Comparison of ENCODE assay signal across 21 cellular contexts in the genomic region with DNA sequence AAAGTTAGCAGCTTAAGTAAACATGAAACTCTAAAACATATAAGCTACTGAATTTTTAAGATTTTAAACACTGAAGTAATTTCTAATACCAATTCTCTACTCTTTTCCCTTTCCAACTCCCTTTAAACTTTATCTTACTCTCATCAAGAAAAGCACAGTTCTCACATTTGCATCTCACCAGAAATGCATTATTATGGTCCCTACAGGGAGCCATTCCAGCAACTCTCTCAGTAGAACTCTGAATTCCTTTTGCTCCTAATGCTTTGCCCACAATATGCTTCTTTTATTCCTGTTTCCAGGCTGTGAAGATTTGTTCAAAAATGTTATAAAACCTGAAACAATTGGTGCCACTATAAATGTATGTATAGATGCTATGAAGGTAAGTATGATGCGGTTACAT.
"Had no signal": no experiment of that assay in that cellular context is flagged by ENCODE, and none has a peak within 500 bp of the region (broad histone marks: within the 10 kb centered on the region; RNA-seq: fewer than 3 reads in every experiment).

No MANE protein-coding gene starts in this region.

- H3K9me3 ChIP-seq: neutrophil, spleen, tibial artery, upper lobe of left lung, vagina had no signal

- H3K27me3 ChIP-seq: dorsolateral prefrontal cortex, heart right ventricle, neutrophil, spleen, tibial artery, upper lobe of left lung, vagina had no signal

- H3K27ac Mint-ChIP-seq: naive B cell; stimulated activated memory B cell treated with anti-CD40 and anti-IgM and Interleukin-4, amounts not matched to agents 10 μg/mL and 1 μg/mL and 100 μg/mL, for 72 hours; stimulated activated naive CD8-positive, alpha-beta T cell treated with anti-CD3 and anti-CD28 coated beads, Interleukin-15, Interleukin-2, amounts not matched to agents 100 ng/mL and 50 ng/mL, for 24 hours had no signal

- H3K36me3 ChIP-seq: heart right ventricle, neutrophil, spleen, upper lobe of left lung, vagina had no signal

- DNase-seq: cortex of kidney; dorsolateral prefrontal cortex; effector CD8-positive, alpha-beta T cell; heart right ventricle; hypothalamus; left colon; left ventricle myocardium superior; mesenchymal stem cell; naive B cell; spleen; stimulated activated CD4-positive, alpha-beta T cell treated with anti-CD3 and anti-CD28 coated beads, Interleukin-15, amount 100 ng/mL, for 24 hours; stimulated activated CD4-positive, alpha-beta T cell treated with anti-CD3 and anti-CD28 coated beads, Interleukin-1b, Interleukin-23, amount 100 ng/mL, for 48 hours; stimulated activated CD4-positive, alpha-beta T cell treated with anti-CD3 and anti-CD28 coated beads, Interleukin-4, amount 100 ng/mL, for 24 hours; tibial artery; upper lobe of left lung had no signal

- H3K27me3 Mint-ChIP-seq: naive B cell; stimulated activated memory B cell treated with anti-CD40 and anti-IgM and Interleukin-4, amounts not matched to agents 10 μg/mL and 1 μg/mL and 100 μg/mL, for 72 hours; stimulated activated naive CD8-positive, alpha-beta T cell treated with anti-CD3 and anti-CD28 coated beads, Interleukin-15, Interleukin-2, amounts not matched to agents 100 ng/mL and 50 ng/mL, for 24 hours had no signal

- H3K4me1 Mint-ChIP-seq: naive B cell; nephron; stimulated activated memory B cell treated with anti-CD40 and anti-IgM and Interleukin-4, amounts not matched to agents 10 μg/mL and 1 μg/mL and 100 μg/mL, for 72 hours had no signal

- H3K27ac ChIP-seq: dorsolateral prefrontal cortex, heart right ventricle, neutrophil, spleen, tibial artery, upper lobe of left lung, vagina had no signal

- H3K4me3 Mint-ChIP-seq: naive B cell; nephron; stimulated activated memory B cell treated with anti-CD40 and anti-IgM and Interleukin-4, amounts not matched to agents 10 μg/mL and 1 μg/mL and 100 μg/mL, for 72 hours; stimulated activated naive CD8-positive, alpha-beta T cell treated with anti-CD3 and anti-CD28 coated beads, Interleukin-15, Interleukin-2, amounts not matched to agents 100 ng/mL and 50 ng/mL, for 24 hours had no signal

- H3K4me3 ChIP-seq: dorsolateral prefrontal cortex, heart right ventricle, lung, spleen, tibial artery, upper lobe of left lung, vagina had no signal

- H3K9me3 Mint-ChIP-seq: stimulated activated memory B cell treated with anti-CD40 and anti-IgM and Interleukin-4, amounts not matched to agents 10 μg/mL and 1 μg/mL and 100 μg/mL, for 72 hours; stimulated activated naive CD8-positive, alpha-beta T cell treated with anti-CD3 and anti-CD28 coated beads, Interleukin-15, Interleukin-2, amounts not matched to agents 100 ng/mL and 50 ng/mL, for 24 hours had no signal

- H3K4me1 ChIP-seq: heart right ventricle, spleen, tibial artery, upper lobe of left lung, vagina had no signal
